In genomic region chr14:34012978-34013713, GRCh38 we compare ENCODE assay signal across 9 cellular contexts.
A peak's percentile ranks its signal among the peaks of the same experiment; 100 is the strongest.
DNase-seq lines count a peak whose midpoint lies in the region; ATAC-seq and TF ChIP-seq lines count a peak whose summit lies in the region.
"Had no signal": no experiment of that assay in that cellular context is flagged by ENCODE, and none has a peak within 500 bp of the region (broad histone marks: within the 10 kb centered on the region; RNA-seq: fewer than 3 reads in every experiment).

No MANE protein-coding gene starts in this region.

- TF ChIP-seq CTCF in HL-60 (IDR thresholded peaks at IDR 0.05; ENCODE audit: insufficient read depth, low read length) (no peak), epithelial cell of esophagus (IDR thresholded peaks at IDR 0.05; ENCODE audit: insufficient read depth, low read depth, low read length, missing control alignments) (no peak), brain microvascular endothelial cell (IDR thresholded peaks at IDR 0.05; ENCODE audit: low read depth, low read length, missing control alignments) (no peak), esophagus muscularis mucosa (IDR thresholded peaks at IDR 0.05) (no peak)

- intact Hi-C loops in esophagus muscularis mucosa (cut with DNase I) = no loop called here

- in situ Hi-C loops in brain microvascular endothelial cell (cut with HindIII; ENCODE audit: low pct_ligation_motif_present, low sequenced_read_pairs) = no loop called here

- H3K36me3 ChIP-seq in brain microvascular endothelial cell (replicated peaks) (no peaks in the 10 kb centered on the region), esophagus muscularis mucosa (no peaks in the 10 kb centered on the region)
- H3K36me3 ChIP-seq: esophagus squamous epithelium had no signal

- ATAC-seq in GM18505 (IDR thresholded peaks at IDR 0.05; ENCODE audit: unreplicated experiment) = peak; percentile 93
- ATAC-seq in GM21528 (IDR thresholded peaks at IDR 0.05; ENCODE audit: low FRiP score, unreplicated experiment) = peak; percentile 68
- no peak for ATAC-seq in GM21381 (IDR thresholded peaks at IDR 0.05; ENCODE audit: unreplicated experiment)

- DNase-seq in HL-60 (ENCODE audit: low read depth in 1 of 2, low spot score in 1 of 2) (peak; percentile 31 to 87), epithelial cell of esophagus (ENCODE audit: low read depth) (peak; percentile 41), brain microvascular endothelial cell (no peak), NCI-H1105 (lab: John Stamatoyannopoulos, UW) (no peak), esophagus muscularis mucosa (ENCODE audit: extremely low spot score) (no peak)
- DNase-seq: esophagus squamous epithelium had no signal

- no peaks in the 10 kb centered on the region for H3K9me3 ChIP-seq in esophagus muscularis mucosa
- H3K9me3 ChIP-seq: esophagus squamous epithelium had no signal

- 70% methylated on average over 9 of the region's 9 CpGs for WGBS in esophagus muscularis mucosa

- peak overlapping the region; percentile 89 for H3K27ac ChIP-seq in HL-60 (replicated peaks)
- no peak overlapping the region for H3K27ac ChIP-seq in brain microvascular endothelial cell
- H3K27ac ChIP-seq in esophagus muscularis mucosa (replicated peaks in 1 of 4) = no peak overlapping the region
- H3K27ac ChIP-seq: esophagus squamous epithelium had no signal

- TF ChIP-seq POLR2A in GM18505 (IDR thresholded peaks at IDR 0.05; ENCODE audit: borderline replicate concordance, extremely low read depth, insufficient read depth, insufficient read length) (no peak), esophagus muscularis mucosa (IDR thresholded peaks at IDR 0.05; ENCODE audit: low read depth) (no peak)

- peaks cover 0 to 6% (median 0%) of the 10 kb centered on the region in 4 donors for H3K4me1 ChIP-seq in esophagus muscularis mucosa
- H3K4me1 ChIP-seq: esophagus squamous epithelium had no signal

- H3K27me3 ChIP-seq in HL-60 (ENCODE audit: insufficient read depth, poor library complexity, severe bottlenecking) = no peaks in the 10 kb centered on the region
- H3K27me3 ChIP-seq in brain microvascular endothelial cell (replicated peaks) = no peaks in the 10 kb centered on the region
- no peaks in the 10 kb centered on the region for H3K27me3 ChIP-seq in esophagus muscularis mucosa
- H3K27me3 ChIP-seq: esophagus squamous epithelium had no signal

- no peak overlapping the region for H3K4me3 ChIP-seq in HL-60 (replicated peaks; ENCODE audit: insufficient read depth, low read length)
- H3K4me3 ChIP-seq in epithelial cell of esophagus (ENCODE audit: low read length) = no peak overlapping the region
- no peak overlapping the region for H3K4me3 ChIP-seq in brain microvascular endothelial cell (ENCODE audit: low read depth, low read length)
- no peak overlapping the region for H3K4me3 ChIP-seq in esophagus muscularis mucosa
- H3K4me3 ChIP-seq: esophagus squamous epithelium had no signal

- no peak for TF ChIP-seq EP300 in esophagus muscularis mucosa (IDR thresholded peaks at IDR 0.05)

Comparison
In these comparisons a context has a peak if more than half of its experiments do, and no peak if none do; other contexts are left out.
1. DNase-seq: peak in HL-60 (2 of 2) and epithelial cell of esophagus (single experiment); none in brain microvascular endothelial cell (single experiment), NCI-H1105 (single experiment) and esophagus muscularis mucosa (single experiment).